ENCODE assay signal across 1 cellular context in genomic region chr2:98473995-98474780, GRCh38.
TF ChIP-seq lines count a peak whose summit lies in the region.

No MANE protein-coding gene starts in this region.

TF ChIP-seq in WTC11, 78 proteins besides CTCF, POLR2A, EP300 and RAD21 (continued from another document):
- TF ChIP-seq, protein P1, sequence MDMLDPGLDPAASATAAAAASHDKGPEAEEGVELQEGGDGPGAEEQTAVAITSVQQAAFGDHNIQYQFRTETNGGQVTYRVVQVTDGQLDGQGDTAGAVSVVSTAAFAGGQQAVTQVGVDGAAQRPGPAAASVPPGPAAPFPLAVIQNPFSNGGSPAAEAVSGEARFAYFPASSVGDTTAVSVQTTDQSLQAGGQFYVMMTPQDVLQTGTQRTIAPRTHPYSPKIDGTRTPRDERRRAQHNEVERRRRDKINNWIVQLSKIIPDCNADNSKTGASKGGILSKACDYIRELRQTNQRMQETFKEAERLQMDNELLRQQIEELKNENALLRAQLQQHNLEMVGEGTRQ (CRISPR knock-in tag; IDR thresholded peaks at IDR 0.05): no peak
- no peak for TF ChIP-seq NFYB (CRISPR knock-in tag; conservative IDR thresholded peaks at IDR 0.05; ENCODE audit: low read depth)
- no peak for TF ChIP-seq ZNF281 (CRISPR knock-in tag; IDR thresholded peaks at IDR 0.05)
- TF ChIP-seq MLX (CRISPR knock-in tag; IDR thresholded peaks at IDR 0.05): no peak
- TF ChIP-seq ELF4 (CRISPR knock-in tag; IDR thresholded peaks at IDR 0.05; ENCODE audit: low read depth): no peak
- TF ChIP-seq GTF2I (CRISPR knock-in tag; conservative IDR thresholded peaks at IDR 0.05): no peak
- no peak for TF ChIP-seq RELA (CRISPR knock-in tag; IDR thresholded peaks at IDR 0.05; ENCODE audit: borderline replicate concordance)
- TF ChIP-seq, protein P2, sequence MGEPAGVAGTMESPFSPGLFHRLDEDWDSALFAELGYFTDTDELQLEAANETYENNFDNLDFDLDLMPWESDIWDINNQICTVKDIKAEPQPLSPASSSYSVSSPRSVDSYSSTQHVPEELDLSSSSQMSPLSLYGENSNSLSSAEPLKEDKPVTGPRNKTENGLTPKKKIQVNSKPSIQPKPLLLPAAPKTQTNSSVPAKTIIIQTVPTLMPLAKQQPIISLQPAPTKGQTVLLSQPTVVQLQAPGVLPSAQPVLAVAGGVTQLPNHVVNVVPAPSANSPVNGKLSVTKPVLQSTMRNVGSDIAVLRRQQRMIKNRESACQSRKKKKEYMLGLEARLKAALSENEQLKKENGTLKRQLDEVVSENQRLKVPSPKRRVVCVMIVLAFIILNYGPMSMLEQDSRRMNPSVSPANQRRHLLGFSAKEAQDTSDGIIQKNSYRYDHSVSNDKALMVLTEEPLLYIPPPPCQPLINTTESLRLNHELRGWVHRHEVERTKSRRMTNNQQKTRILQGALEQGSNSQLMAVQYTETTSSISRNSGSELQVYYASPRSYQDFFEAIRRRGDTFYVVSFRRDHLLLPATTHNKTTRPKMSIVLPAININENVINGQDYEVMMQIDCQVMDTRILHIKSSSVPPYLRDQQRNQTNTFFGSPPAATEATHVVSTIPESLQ (CRISPR knock-in tag; IDR thresholded peaks at IDR 0.05): no peak
- no peak for TF ChIP-seq ZSCAN18 (CRISPR knock-in tag; IDR thresholded peaks at IDR 0.05)
- TF ChIP-seq, protein P3, sequence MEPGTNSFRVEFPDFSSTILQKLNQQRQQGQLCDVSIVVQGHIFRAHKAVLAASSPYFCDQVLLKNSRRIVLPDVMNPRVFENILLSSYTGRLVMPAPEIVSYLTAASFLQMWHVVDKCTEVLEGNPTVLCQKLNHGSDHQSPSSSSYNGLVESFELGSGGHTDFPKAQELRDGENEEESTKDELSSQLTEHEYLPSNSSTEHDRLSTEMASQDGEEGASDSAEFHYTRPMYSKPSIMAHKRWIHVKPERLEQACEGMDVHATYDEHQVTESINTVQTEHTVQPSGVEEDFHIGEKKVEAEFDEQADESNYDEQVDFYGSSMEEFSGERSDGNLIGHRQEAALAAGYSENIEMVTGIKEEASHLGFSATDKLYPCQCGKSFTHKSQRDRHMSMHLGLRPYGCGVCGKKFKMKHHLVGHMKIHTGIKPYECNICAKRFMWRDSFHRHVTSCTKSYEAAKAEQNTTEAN (CRISPR knock-in tag; IDR thresholded peaks at IDR 0.05): no peak
